ENCODE assay signal across 1 cellular context in the genomic region with DNA sequence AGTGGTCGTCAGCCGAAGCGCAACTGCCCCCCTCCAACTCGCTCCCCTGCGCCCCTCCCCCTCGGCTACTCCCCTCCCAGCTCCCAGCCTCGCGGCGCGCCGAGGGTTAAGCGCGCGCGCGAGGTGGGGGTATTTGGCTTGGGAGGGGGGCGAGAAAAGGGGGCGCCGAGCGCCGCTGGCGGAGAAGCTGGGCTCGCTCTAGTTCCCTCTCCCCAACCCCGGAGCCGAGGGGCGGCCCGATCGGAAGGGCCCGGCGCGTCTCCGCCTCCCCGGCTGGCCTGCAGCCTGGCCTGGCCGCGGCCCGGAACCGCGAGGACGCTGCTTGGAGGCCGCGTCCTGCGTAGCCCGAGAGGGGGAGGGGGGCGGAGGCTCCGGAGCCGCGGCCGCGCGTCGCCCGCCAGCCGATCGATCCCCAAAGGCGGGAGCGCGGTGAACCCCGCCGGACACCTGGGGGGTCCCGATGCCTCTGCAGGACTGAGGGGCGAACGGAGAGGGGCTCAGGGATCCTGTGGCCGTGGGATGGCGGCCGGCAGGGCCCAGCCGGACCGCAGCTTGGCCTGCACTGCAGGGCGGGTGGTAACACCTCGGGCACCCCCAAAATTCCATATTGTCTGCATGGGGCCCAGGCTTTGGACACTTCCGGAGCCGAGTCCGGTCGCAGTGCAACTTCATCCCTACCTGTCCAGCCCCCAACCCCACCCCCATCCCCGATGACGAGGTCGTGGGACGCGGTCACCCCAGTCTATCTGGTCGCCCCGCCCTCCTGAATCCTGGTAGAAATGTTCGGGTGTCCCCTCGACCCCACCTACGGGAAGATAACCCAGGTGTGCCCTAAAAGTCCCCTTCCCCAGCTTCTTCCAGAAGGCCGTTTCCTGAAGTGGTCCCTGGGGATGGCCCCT.
TF ChIP-seq lines count a peak whose summit lies in the region.

No MANE protein-coding gene starts in this region.

TF ChIP-seq in HepG2, 621 proteins besides CTCF, POLR2A, EP300 and RAD21 (continued from another document and continues in another):
- TF ChIP-seq, protein P1, sequence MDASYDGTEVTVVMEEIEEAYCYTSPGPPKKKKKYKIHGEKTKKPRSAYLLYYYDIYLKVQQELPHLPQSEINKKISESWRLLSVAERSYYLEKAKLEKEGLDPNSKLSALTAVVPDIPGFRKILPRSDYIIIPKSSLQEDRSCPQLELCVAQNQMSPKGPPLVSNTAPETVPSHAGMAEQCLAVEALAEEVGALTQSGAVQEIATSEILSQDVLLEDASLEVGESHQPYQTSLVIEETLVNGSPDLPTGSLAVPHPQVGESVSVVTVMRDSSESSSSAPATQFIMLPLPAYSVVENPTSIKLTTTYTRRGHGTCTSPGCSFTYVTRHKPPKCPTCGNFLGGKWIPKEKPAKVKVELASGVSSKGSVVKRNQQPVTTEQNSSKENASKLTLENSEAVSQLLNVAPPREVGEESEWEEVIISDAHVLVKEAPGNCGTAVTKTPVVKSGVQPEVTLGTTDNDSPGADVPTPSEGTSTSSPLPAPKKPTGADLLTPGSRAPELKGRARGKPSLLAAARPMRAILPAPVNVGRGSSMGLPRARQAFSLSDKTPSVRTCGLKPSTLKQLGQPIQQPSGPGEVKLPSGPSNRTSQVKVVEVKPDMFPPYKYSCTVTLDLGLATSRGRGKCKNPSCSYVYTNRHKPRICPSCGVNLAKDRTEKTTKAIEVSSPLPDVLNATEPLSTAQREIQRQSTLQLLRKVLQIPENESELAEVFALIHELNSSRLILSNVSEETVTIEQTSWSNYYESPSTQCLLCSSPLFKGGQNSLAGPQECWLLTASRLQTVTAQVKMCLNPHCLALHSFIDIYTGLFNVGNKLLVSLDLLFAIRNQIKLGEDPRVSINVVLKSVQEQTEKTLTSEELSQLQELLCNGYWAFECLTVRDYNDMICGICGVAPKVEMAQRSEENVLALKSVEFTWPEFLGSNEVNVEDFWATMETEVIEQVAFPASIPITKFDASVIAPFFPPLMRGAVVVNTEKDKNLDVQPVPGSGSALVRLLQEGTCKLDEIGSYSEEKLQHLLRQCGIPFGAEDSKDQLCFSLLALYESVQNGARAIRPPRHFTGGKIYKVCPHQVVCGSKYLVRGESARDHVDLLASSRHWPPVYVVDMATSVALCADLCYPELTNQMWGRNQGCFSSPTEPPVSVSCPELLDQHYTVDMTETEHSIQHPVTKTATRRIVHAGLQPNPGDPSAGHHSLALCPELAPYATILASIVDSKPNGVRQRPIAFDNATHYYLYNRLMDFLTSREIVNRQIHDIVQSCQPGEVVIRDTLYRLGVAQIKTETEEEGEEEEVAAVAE (CRISPR knock-in tag; IDR thresholded peaks at IDR 0.05; ENCODE audit: borderline replicate concordance): peak; percentile 29; the same call in 1 of the 2 replicates
- TF ChIP-seq, protein P2, sequence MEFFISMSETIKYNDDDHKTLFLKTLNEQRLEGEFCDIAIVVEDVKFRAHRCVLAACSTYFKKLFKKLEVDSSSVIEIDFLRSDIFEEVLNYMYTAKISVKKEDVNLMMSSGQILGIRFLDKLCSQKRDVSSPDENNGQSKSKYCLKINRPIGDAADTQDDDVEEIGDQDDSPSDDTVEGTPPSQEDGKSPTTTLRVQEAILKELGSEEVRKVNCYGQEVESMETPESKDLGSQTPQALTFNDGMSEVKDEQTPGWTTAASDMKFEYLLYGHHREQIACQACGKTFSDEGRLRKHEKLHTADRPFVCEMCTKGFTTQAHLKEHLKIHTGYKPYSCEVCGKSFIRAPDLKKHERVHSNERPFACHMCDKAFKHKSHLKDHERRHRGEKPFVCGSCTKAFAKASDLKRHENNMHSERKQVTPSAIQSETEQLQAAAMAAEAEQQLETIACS (CRISPR knock-in tag; IDR thresholded peaks at IDR 0.05): peak; percentile 80
- TF ChIP-seq, protein P3, sequence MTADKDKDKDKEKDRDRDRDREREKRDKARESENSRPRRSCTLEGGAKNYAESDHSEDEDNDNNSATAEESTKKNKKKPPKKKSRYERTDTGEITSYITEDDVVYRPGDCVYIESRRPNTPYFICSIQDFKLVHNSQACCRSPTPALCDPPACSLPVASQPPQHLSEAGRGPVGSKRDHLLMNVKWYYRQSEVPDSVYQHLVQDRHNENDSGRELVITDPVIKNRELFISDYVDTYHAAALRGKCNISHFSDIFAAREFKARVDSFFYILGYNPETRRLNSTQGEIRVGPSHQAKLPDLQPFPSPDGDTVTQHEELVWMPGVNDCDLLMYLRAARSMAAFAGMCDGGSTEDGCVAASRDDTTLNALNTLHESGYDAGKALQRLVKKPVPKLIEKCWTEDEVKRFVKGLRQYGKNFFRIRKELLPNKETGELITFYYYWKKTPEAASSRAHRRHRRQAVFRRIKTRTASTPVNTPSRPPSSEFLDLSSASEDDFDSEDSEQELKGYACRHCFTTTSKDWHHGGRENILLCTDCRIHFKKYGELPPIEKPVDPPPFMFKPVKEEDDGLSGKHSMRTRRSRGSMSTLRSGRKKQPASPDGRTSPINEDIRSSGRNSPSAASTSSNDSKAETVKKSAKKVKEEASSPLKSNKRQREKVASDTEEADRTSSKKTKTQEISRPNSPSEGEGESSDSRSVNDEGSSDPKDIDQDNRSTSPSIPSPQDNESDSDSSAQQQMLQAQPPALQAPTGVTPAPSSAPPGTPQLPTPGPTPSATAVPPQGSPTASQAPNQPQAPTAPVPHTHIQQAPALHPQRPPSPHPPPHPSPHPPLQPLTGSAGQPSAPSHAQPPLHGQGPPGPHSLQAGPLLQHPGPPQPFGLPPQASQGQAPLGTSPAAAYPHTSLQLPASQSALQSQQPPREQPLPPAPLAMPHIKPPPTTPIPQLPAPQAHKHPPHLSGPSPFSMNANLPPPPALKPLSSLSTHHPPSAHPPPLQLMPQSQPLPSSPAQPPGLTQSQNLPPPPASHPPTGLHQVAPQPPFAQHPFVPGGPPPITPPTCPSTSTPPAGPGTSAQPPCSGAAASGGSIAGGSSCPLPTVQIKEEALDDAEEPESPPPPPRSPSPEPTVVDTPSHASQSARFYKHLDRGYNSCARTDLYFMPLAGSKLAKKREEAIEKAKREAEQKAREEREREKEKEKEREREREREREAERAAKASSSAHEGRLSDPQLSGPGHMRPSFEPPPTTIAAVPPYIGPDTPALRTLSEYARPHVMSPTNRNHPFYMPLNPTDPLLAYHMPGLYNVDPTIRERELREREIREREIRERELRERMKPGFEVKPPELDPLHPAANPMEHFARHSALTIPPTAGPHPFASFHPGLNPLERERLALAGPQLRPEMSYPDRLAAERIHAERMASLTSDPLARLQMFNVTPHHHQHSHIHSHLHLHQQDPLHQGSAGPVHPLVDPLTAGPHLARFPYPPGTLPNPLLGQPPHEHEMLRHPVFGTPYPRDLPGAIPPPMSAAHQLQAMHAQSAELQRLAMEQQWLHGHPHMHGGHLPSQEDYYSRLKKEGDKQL (CRISPR knock-in tag; IDR thresholded peaks at IDR 0.05; ENCODE audit: low read depth): 0 out of 2 replicates have a peak, but pooled peaks have one; percentile 18
- TF ChIP-seq NFE2 (CRISPR knock-in tag; IDR thresholded peaks at IDR 0.05) (0 out of 2 replicates have a peak, but pooled peaks have one; percentile 10), TEAD3 (CRISPR knock-in tag; optimal IDR thresholded peaks at IDR 0.05; ENCODE audit: borderline replicate concordance) (no peak), SALL1 (CRISPR knock-in tag; IDR thresholded peaks at IDR 0.05) (peak; percentile 80), KAT7 (CRISPR knock-in tag; IDR thresholded peaks at IDR 0.05; ENCODE audit: borderline replicate concordance) (peak; percentile 89), NCOA5 (CRISPR knock-in tag; IDR thresholded peaks at IDR 0.05) (no peak), ATF1 (CRISPR knock-in tag; IDR thresholded peaks at IDR 0.05) (no peak), ZSCAN22 (CRISPR knock-in tag; IDR thresholded peaks at IDR 0.05) (no peak), MAFF (IDR thresholded peaks at IDR 0.05; ENCODE audit: low read depth, low read length) (no peak), ATAD3A (CRISPR knock-in tag; IDR thresholded peaks at IDR 0.05) (no peak), ZNF788 (CRISPR knock-in tag; IDR thresholded peaks at IDR 0.05; ENCODE audit: borderline replicate concordance) (peak; percentile 76; the same call in 1 of the 2 replicates), ZSCAN9 (CRISPR knock-in tag; IDR thresholded peaks at IDR 0.05; ENCODE audit: borderline replicate concordance) (0 out of 2 replicates have a peak, but pooled peaks have one; percentile 22), DMAP1 (CRISPR knock-in tag; IDR thresholded peaks at IDR 0.05) (peak; percentile 48; the same call in 1 of the 2 replicates), ELF3 (CRISPR knock-in tag; IDR thresholded peaks at IDR 0.05) (peak; percentile 61; the same call in 1 of the 2 replicates), HNF4A (CRISPR knock-in tag; IDR thresholded peaks at IDR 0.05) (no peak), ZNF431 (CRISPR knock-in tag; IDR thresholded peaks at IDR 0.05; ENCODE audit: borderline replicate concordance, low read depth) (peak; percentile 63; the same call in 1 of the 2 replicates), HOXA9 (CRISPR knock-in tag; IDR thresholded peaks at IDR 0.05; ENCODE audit: borderline replicate concordance) (peak; percentile 45; the same call in 1 of the 2 replicates), ZNF558 (CRISPR knock-in tag; IDR thresholded peaks at IDR 0.05; ENCODE audit: borderline replicate concordance) (peak; percentile 68; the same call in 1 of the 2 replicates), ZKSCAN1 (IDR thresholded peaks at IDR 0.05; ENCODE audit: low read length) (no peak; the same call in 1 of the 2 replicates)
- TF ChIP-seq, protein P4, sequence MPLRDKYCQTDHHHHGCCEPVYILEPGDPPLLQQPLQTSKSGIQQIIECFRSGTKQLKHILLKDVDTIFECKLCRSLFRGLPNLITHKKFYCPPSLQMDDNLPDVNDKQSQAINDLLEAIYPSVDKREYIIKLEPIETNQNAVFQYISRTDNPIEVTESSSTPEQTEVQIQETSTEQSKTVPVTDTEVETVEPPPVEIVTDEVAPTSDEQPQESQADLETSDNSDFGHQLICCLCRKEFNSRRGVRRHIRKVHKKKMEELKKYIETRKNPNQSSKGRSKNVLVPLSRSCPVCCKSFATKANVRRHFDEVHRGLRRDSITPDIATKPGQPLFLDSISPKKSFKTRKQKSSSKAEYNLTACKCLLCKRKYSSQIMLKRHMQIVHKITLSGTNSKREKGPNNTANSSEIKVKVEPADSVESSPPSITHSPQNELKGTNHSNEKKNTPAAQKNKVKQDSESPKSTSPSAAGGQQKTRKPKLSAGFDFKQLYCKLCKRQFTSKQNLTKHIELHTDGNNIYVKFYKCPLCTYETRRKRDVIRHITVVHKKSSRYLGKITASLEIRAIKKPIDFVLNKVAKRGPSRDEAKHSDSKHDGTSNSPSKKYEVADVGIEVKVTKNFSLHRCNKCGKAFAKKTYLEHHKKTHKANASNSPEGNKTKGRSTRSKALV (CRISPR knock-in tag; IDR thresholded peaks at IDR 0.05): no peak
- TF ChIP-seq, protein P5, sequence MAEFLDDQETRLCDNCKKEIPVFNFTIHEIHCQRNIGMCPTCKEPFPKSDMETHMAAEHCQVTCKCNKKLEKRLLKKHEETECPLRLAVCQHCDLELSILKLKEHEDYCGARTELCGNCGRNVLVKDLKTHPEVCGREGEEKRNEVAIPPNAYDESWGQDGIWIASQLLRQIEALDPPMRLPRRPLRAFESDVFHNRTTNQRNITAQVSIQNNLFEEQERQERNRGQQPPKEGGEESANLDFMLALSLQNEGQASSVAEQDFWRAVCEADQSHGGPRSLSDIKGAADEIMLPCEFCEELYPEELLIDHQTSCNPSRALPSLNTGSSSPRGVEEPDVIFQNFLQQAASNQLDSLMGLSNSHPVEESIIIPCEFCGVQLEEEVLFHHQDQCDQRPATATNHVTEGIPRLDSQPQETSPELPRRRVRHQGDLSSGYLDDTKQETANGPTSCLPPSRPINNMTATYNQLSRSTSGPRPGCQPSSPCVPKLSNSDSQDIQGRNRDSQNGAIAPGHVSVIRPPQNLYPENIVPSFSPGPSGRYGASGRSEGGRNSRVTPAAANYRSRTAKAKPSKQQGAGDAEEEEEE (CRISPR knock-in tag; IDR thresholded peaks at IDR 0.05; ENCODE audit: borderline replicate concordance): no peak
- TF ChIP-seq, protein P6, sequence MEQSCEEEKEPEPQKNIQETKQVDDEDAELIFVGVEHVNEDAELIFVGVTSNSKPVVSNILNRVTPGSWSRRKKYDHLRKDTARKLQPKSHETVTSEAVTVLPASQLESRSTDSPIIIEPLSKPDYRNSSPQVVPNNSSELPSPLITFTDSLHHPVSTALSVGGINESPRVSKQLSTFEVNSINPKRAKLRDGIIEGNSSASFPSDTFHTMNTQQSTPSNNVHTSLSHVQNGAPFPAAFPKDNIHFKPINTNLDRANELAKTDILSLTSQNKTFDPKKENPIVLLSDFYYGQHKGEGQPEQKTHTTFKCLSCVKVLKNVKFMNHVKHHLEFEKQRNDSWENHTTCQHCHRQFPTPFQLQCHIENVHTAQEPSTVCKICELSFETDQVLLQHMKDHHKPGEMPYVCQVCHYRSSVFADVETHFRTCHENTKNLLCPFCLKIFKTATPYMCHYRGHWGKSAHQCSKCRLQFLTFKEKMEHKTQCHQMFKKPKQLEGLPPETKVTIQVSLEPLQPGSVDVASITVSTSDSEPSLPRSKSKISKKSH (CRISPR knock-in tag; IDR thresholded peaks at IDR 0.05; ENCODE audit: borderline replicate concordance): no peak; the same call in none of the 2 replicates
- TF ChIP-seq, protein P7, sequence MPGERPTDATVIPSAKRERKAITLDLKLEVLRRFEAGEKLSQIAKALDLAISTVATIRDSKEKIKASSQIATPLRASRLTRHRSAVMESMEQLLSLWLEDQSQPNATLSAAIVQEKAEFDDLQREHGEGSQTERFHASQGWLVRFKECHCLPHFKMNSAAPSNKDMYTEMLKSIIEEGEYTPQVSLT (CRISPR knock-in tag; IDR thresholded peaks at IDR 0.05; ENCODE audit: borderline replicate concordance, low read depth): no peak; the same call in 1 of the 2 replicates
- TF ChIP-seq, protein P8, sequence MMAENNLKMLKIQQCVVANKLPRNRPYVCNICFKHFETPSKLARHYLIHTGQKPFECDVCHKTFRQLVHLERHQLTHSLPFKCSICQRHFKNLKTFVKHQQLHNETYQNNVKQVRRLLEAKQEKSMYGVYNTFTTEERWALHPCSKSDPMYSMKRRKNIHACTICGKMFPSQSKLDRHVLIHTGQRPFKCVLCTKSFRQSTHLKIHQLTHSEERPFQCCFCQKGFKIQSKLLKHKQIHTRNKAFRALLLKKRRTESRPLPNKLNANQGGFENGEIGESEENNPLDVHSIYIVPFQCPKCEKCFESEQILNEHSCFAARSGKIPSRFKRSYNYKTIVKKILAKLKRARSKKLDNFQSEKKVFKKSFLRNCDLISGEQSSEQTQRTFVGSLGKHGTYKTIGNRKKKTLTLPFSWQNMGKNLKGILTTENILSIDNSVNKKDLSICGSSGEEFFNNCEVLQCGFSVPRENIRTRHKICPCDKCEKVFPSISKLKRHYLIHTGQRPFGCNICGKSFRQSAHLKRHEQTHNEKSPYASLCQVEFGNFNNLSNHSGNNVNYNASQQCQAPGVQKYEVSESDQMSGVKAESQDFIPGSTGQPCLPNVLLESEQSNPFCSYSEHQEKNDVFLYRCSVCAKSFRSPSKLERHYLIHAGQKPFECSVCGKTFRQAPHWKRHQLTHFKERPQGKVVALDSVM (CRISPR knock-in tag; IDR thresholded peaks at IDR 0.05): peak; percentile 82
- TF ChIP-seq, protein P9, sequence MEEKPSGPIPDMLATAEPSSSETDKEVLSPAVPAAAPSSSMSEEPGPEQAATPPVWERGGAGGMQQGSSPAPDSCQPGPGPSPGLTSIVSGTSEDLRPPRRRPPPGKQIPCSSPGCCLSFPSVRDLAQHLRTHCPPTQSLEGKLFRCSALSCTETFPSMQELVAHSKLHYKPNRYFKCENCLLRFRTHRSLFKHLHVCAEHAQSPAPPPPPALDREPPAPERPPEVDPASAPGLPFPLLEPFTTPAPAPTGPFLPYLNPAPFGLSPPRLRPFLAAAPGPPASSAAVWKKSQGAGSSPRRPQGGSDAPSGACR (CRISPR knock-in tag; IDR thresholded peaks at IDR 0.05): peak; percentile 84; the same call in 1 of the 2 replicates
- TF ChIP-seq, protein P10, sequence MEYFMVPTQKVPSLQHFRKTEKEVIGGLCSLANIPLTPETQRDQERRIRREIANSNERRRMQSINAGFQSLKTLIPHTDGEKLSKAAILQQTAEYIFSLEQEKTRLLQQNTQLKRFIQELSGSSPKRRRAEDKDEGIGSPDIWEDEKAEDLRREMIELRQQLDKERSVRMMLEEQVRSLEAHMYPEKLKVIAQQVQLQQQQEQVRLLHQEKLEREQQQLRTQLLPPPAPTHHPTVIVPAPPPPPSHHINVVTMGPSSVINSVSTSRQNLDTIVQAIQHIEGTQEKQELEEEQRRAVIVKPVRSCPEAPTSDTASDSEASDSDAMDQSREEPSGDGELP (IDR thresholded peaks at IDR 0.05; ENCODE audit: borderline replicate concordance, low read depth): no peak
